8 cellular contexts compared by ENCODE assay signal in genomic region chr2:223956267-223956666, GRCh38. TPM values are rescaled to one million over a fixed set of nuclear protein-coding genes. Genes with fewer than 3 reads are reported as not detected.
DNase-seq lines count a peak whose midpoint lies in the region; ATAC-seq and TF ChIP-seq lines count a peak whose summit lies in the region.

No MANE protein-coding gene starts in this region.

- TF ChIP-seq POLR2A in Peyer's patch (IDR thresholded peaks at IDR 0.05): no peak
- TF ChIP-seq POLR2A in transverse colon (IDR thresholded peaks at IDR 0.05): no peak

- WGBS in transverse colon (ENCODE audit: low coverage in 1 of 2), 2 donors: 80 to 100% methylated on average over 2 to 4 of the region's 4 CpGs

- H3K4me1 Mint-ChIP-seq in activated T-cell treated with anti-CD3 and anti-CD28 coated beads, Interleukin-2, amount 50 U/mL, for 24 hours (ENCODE audit: low read depth): peaks cover 79% of the 10 kb centered on the region

- no peaks in the 10 kb centered on the region for H3K27me3 Mint-ChIP-seq in activated T-cell treated with anti-CD3 and anti-CD28 coated beads, Interleukin-2, amount 50 U/mL, for 24 hours

- H3K9me3 Mint-ChIP-seq in activated T-cell treated with anti-CD3 and anti-CD28 coated beads, Interleukin-2, amount 50 U/mL, for 24 hours: no peaks in the 10 kb centered on the region

- TF ChIP-seq CTCF in Peyer's patch (IDR thresholded peaks at IDR 0.05): no peak
- TF ChIP-seq CTCF in transverse colon (IDR thresholded peaks at IDR 0.05): no peak
- no peak for TF ChIP-seq CTCF in foreskin fibroblast (IDR thresholded peaks at IDR 0.05; ENCODE audit: low read depth, low read length)

- TF ChIP-seq EP300 in transverse colon (IDR thresholded peaks at IDR 0.05; ENCODE audit: low read depth): no peak

- peak overlapping the region; percentile 96 for H3K27ac Mint-ChIP-seq in activated T-cell treated with anti-CD3 and anti-CD28 coated beads, Interleukin-2, amount 50 U/mL, for 24 hours

- H3K4me3 Mint-ChIP-seq in activated T-cell treated with anti-CD3 and anti-CD28 coated beads, Interleukin-2, amount 50 U/mL, for 24 hours: peak overlapping the region; percentile 97

- no peak for DNase-seq in activated T-cell treated with anti-CD3 and anti-CD28 coated beads, Interleukin-2, amount 50 U/mL, for 24 hours
- no peak for DNase-seq in activated T-cell treated with anti-CD3 and anti-CD28 coated beads, Interleukin-2, amount 50 U/mL, for 1 hour
- DNase-seq in Peyer's patch: no peak
- no peak for DNase-seq in transverse colon
- DNase-seq in OCI-M1 (lab: John Stamatoyannopoulos, UW): no peak
- DNase-seq in left colon: no peak
- DNase-seq in foreskin fibroblast: no peak

- H3K27ac ChIP-seq in Peyer's patch: peak overlapping the region in 3 of 4 donors; percentile 67 to 84 (median 79)
- H3K27ac ChIP-seq in layer of hippocampus (ENCODE audit: low read depth, low read length): peak overlapping the region; percentile 55
- peak overlapping the region; percentile 81 to 88 (median 86) for H3K27ac ChIP-seq in transverse colon

- H3K4me1 ChIP-seq in Peyer's patch (peaks cover 0 to 32% (median 11%) of the 10 kb centered on the region in 4 donors), transverse colon (peaks cover 21 to 60% (median 43%) of the 10 kb centered on the region in 4 donors)

- peaks cover 31% of the 10 kb centered on the region for H3K36me3 Mint-ChIP-seq in activated T-cell treated with anti-CD3 and anti-CD28 coated beads, Interleukin-2, amount 50 U/mL, for 24 hours (ENCODE audit: low read depth)

- H3K27me3 ChIP-seq in Peyer's patch (no peaks in the 10 kb centered on the region), layer of hippocampus (ENCODE audit: control insufficient read depth, insufficient read depth, low read length) (no peaks in the 10 kb centered on the region), transverse colon (no peaks in the 10 kb centered on the region)

- peaks cover 0 to 8% (median 0%) of the 10 kb centered on the region in 3 donors for H3K36me3 ChIP-seq in Peyer's patch
- no peaks in the 10 kb centered on the region for H3K36me3 ChIP-seq in transverse colon

- H3K9me3 ChIP-seq in Peyer's patch: no peaks in the 10 kb centered on the region
- no peaks in the 10 kb centered on the region for H3K9me3 ChIP-seq in transverse colon

- ATAC-seq in left colon: no peak

- intact Hi-C loops in transverse colon (cut with DNase I; ENCODE audit: low total_unique reads) (no loop called here), left colon (cut with DNase I, micrococcal nuclease) (no loop called here)

- in situ Hi-C loops in transverse colon (cut with MboI; ENCODE audit: low pct_ligation_motif_present in 1 of 4, low pct_unique_long_range_greater_than_20kb in 1 of 4, low sequenced_read_pairs in 3 of 4): loop anchor here in 1 of 4 donors (25.0 kb wide), 1 partner anchor 681 kb away; no protein-coding TSS in a partner anchor

- no peak overlapping the region for H3K4me3 ChIP-seq in Peyer's patch
- H3K4me3 ChIP-seq in transverse colon: no peak overlapping the region
- no peak overlapping the region for H3K4me3 ChIP-seq in foreskin fibroblast (ENCODE audit: low read depth in 1 of 2, low read length in 2 of 2)

RNA-seq across cellular contexts. Expression of gene MRPL44, which starts 1.0 kb away (rescaled TPM):
- 10 to 100 TPM; 17.6 to 36.3 (median 22.2) TPM for total RNA-seq in Peyer's patch
- total RNA-seq in transverse colon: 10 to 100 TPM; 18.9 to 58.4 (median 31.7) TPM
- total RNA-seq in left colon: 10 to 100 TPM; 28.6 to 35.5 TPM

RNA-seq across cellular contexts. Expression of gene WDFY1, which starts 11.1 kb away (rescaled TPM):
- total RNA-seq in Peyer's patch: 10 to 100 TPM; 36.9 to 82.0 (median 65.0) TPM
- total RNA-seq in transverse colon: 10 to 100 TPM; 40.4 to 99.6 (median 71.6) TPM
- total RNA-seq in left colon: 10 to 100 TPM; 67.7 to 73.4 TPM
